Comparison of ENCODE assay signal across 12 cellular contexts in the genomic region with DNA sequence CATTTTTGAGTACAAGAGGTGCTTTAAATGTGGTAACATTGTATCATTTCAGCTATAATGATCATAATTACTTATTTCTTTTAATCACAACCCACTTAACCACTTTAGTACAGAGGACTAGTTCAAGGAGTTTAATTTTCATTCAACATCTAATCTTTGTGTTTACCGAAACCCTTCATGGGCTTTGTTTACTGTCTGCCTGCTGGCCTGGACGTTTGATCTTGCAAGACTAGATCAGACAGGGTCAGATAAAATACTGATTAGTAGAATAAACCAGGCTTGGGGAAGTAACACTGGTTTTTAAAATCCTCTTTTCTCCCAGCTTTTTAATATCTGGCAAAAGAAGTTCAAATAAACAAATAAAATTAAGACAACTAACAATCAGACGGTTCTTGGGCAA.
"Had no signal": no experiment of that assay in that cellular context is flagged by ENCODE, and none has a peak within 500 bp of the region (broad histone marks: within the 10 kb centered on the region; RNA-seq: fewer than 3 reads in every experiment).

No MANE protein-coding gene starts in this region.

- DNase-seq: activated CD4-positive, alpha-beta memory T cell treated with anti-CD3 and anti-CD28 coated beads for 36 hours; activated CD4-positive, alpha-beta T cell treated with anti-CD3 and anti-CD28 coated beads for 1 hour; activated gamma-delta T cell; activated naive CD8-positive, alpha-beta T cell treated with anti-CD3 and anti-CD28 coated beads for 36 hours; activated T-cell treated with anti-CD3 and anti-CD28 coated beads, Interleukin-2, amount 50 U/mL, for 48 hours; brain microvascular endothelial cell; effector memory CD4-positive, alpha-beta T cell; islet precursor cell; left ventricle myocardium inferior; nephron progenitor cell; stimulated activated CD4-positive, alpha-beta T cell treated with anti-CD3 and anti-CD28 coated beads, Interleukin-4, amount 100 ng/mL, for 24 hours; upper lobe of left lung had no signal

- H3K36me3 ChIP-seq: brain microvascular endothelial cell, left ventricle myocardium inferior, upper lobe of left lung had no signal

- H3K9me3 ChIP-seq: left ventricle myocardium inferior, upper lobe of left lung had no signal

- H3K4me3 ChIP-seq: left ventricle myocardium inferior, upper lobe of left lung had no signal

- H3K4me1 ChIP-seq: left ventricle myocardium inferior, upper lobe of left lung had no signal

- H3K27ac ChIP-seq: brain microvascular endothelial cell, left ventricle myocardium inferior, upper lobe of left lung had no signal

- H3K27me3 ChIP-seq: brain microvascular endothelial cell, upper lobe of left lung had no signal
